In the genomic region with DNA sequence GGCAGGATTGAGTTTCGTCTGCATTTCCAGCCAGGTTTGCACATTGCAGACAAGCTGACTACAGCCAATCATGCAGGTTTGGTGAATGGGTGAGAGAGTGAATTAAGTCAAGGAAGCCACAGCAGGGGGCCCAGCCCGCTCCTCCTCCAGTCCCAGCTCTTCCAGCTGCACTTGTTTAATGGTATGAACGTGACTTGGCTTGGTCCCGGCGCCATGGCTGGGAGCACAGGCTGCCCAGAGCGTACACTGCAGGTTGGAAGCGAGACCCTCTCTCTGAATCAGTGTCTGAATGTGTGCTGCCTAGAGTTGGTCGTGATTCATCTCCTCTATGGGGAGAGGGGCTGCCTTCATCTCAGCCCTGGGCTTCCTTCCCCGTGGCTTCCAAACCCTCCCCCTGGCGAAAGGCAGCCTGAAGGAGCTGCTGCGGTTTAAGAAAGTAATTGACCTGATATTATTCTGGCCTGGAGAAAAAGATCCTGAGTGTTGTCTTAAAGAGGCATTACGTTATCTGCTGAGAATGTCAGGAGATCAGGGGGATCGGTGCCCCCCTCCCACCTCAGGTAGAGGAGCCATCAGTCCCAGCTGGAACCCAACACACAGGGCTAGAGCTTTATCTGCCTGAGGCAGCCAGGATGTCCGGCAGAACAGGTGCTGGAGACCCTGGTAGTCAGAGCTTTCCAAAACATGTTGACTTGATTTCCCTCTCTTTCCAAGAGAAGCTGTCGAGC, we compare ENCODE assay signal across 20 cellular contexts.
A peak's percentile ranks its signal among the peaks of the same experiment; 100 is the strongest.
DNase-seq lines count a peak whose midpoint lies in the region; ATAC-seq, FAIRE-seq and TF ChIP-seq lines count a peak whose summit lies in the region.
"Had no signal": no experiment of that assay in that cellular context is flagged by ENCODE, and none has a peak within 500 bp of the region (broad histone marks: within the 10 kb centered on the region; RNA-seq: fewer than 3 reads in every experiment).

No MANE protein-coding gene starts in this region.

- in situ Hi-C loops in IMR-90 (cut with MboI; ENCODE audit: low sequenced_read_pairs) = no loop called here

- H3K9ac ChIP-seq in IMR-90 (ENCODE audit: low read depth, low read length) = no peak overlapping the region
- H3K9ac ChIP-seq in H1 (replicated peaks in 1 of 4; ENCODE audit: extremely low read depth in 1 of 4, low read depth in 3 of 4, low read length in 3 of 4) = no peak overlapping the region; a peak in 1 of 7 replicates
- H3K9ac ChIP-seq in neuronal stem cell (ENCODE audit: low read depth, low read length, poor library complexity) = no peak overlapping the region

- no peak overlapping the region for H3K14ac ChIP-seq in IMR-90 (replicated peaks; ENCODE audit: low read depth, low read length)
- H3K14ac ChIP-seq in H1 (ENCODE audit: insufficient read length) = no peak overlapping the region
- H3K14ac ChIP-seq in neuronal stem cell (ENCODE audit: low read length) = no peak overlapping the region

- TF ChIP-seq POLR2A in IMR-90 (IDR thresholded peaks at IDR 0.05; ENCODE audit: low read depth, low read length) = no peak
- no peak for TF ChIP-seq POLR2A in H1 (IDR thresholded peaks at IDR 0.05; ENCODE audit: control extremely low read depth in 1 of 2, low read depth in 2 of 2, low read length in 2 of 2)

- intact Hi-C loops in IMR-90 (cut with micrococcal nuclease) = no loop called here

- H3K79me2 ChIP-seq in H1 (ENCODE audit: control insufficient read depth in 1 of 2, insufficient read depth in 2 of 2, low read length in 2 of 2) = no peaks in the 10 kb centered on the region

- ATAC-seq in IMR-90 (ENCODE audit: low read depth) (no peak), GM18517 (IDR thresholded peaks at IDR 0.05; ENCODE audit: unreplicated experiment) (no peak)
- ATAC-seq: activated CD8-positive, alpha-beta T cell treated with anti-CD3 and anti-CD28 coated beads for 36 hours; heart left ventricle; right lobe of liver had no signal

- DNase-seq in DMS 273 treated with DMSO at 0.1 percent for 48 hours (lab: John Stamatoyannopoulos, UW) (peak; percentile 29), IMR-90 (no peak), H1 (ENCODE audit: low read depth in 1 of 2, low spot score in 2 of 2) (no peak), neuronal stem cell (ENCODE audit: low spot score) (no peak), T1000 (lab: John Stamatoyannopoulos, UW) (no peak), NCI-H1436 treated with DMSO at 0.1 percent for 48 hours (lab: John Stamatoyannopoulos, UW) (no peak)
- DNase-seq in stimulated activated CD4-positive, alpha-beta T cell treated with anti-CD3 and anti-CD28 coated beads, Interleukin-15, amount 100 ng/mL, for 24 hours = no peak
- DNase-seq: activated CD8-positive, alpha-beta T cell treated with anti-CD3 and anti-CD28 coated beads for 36 hours; adrenal gland; CD4-positive, alpha-beta memory T cell; DMS79; NCI-H1436; right lobe of liver; T-helper 2 cell; testis had no signal

- H2AFZ ChIP-seq in IMR-90 (replicated peaks; ENCODE audit: low read length, poor library complexity) = peak overlapping the region; percentile 11
- H2AFZ ChIP-seq in H1 (ENCODE audit: low read length) = no peak overlapping the region
- no peak overlapping the region for H2AFZ ChIP-seq in neuronal stem cell (ENCODE audit: low read length)

- H2BK20ac ChIP-seq in IMR-90 (ENCODE audit: low read depth, low read length) (no peak overlapping the region), H1 (ENCODE audit: low read length) (0 out of 2 replicates have a peak overlapping the region, but pooled peaks have one; percentile 55)

- H3K4me1 ChIP-seq in IMR-90 (ENCODE audit: control insufficient read depth, insufficient read depth, low read length) (no peaks in the 10 kb centered on the region), H1 (replicated peaks in 1 of 4; ENCODE audit: control insufficient read depth in 3 of 4, insufficient read depth in 4 of 4, low read length in 3 of 4) (peaks cover 4 to 16% (median 8%) of the 10 kb centered on the region in 4 experiments), neuronal stem cell (ENCODE audit: control insufficient read depth in 2 of 2, insufficient read depth in 1 of 2, low read depth in 1 of 2, low read length in 2 of 2) (peaks cover 3 to 9% of the 10 kb centered on the region in 2 donors)
- H3K4me1 ChIP-seq: adrenal gland, HAP-1, heart left ventricle, right lobe of liver, testis had no signal

- H3K4ac ChIP-seq in IMR-90 (ENCODE audit: low read depth, low read length) (no peak overlapping the region), H1 (replicated peaks; ENCODE audit: insufficient read length, low read depth, low read length) (no peak overlapping the region), neuronal stem cell (ENCODE audit: low read length) (no peak overlapping the region)

- H4K5ac ChIP-seq in IMR-90 (ENCODE audit: low read depth, low read length) = no peak overlapping the region
- H4K5ac ChIP-seq in H1 (ENCODE audit: insufficient read length, low read depth, low read length) = no peak overlapping the region

- CTCF ChIA-PET in IMR-90 (lab: Yijun Ruan, JAX) (interaction anchor here (0.6 kb wide), 1 partner anchor 34 kb away, joined by 3 read pairs; no protein-coding TSS in a partner anchor), H1 (lab: Charles Lee; ENCODE audit: partially characterized antibody) (interaction anchor here (0.8 to 4.0 kb wide), 8 partner anchors 11 to 130 kb away, joined by 3 to 22 read pairs (median 4); no protein-coding TSS in a partner anchor)

- H2BK15ac ChIP-seq in IMR-90 (ENCODE audit: low read depth, low read length) (no peak overlapping the region), H1 (ENCODE audit: low read length) (peak overlapping the region; percentile 75; the same call in 1 of the 2 replicates), neuronal stem cell (ENCODE audit: low read length) (no peak overlapping the region)

- H4K91ac ChIP-seq in IMR-90 (ENCODE audit: insufficient read depth, low read depth, low read length) (no peak overlapping the region), H1 (replicated peaks; ENCODE audit: insufficient read length, low read length) (no peak overlapping the region), neuronal stem cell (ENCODE audit: low read depth, low read length, poor library complexity) (no peak overlapping the region)

- H2AK5ac ChIP-seq in IMR-90 (ENCODE audit: low read depth, low read length) (no peak overlapping the region), H1 (ENCODE audit: low read depth, low read length) (no peak overlapping the region), neuronal stem cell (ENCODE audit: low read depth, low read length) (peak overlapping the region; percentile 57)

- no peak for FAIRE-seq in H1 (lab: Jason Lieb, UNC)
- FAIRE-seq: endothelial cell of umbilical vein had no signal

- H2BK12ac ChIP-seq in H1 (ENCODE audit: low read depth, low read length) (peak overlapping the region; percentile 82; the same call in 1 of the 2 replicates), neuronal stem cell (ENCODE audit: low read length) (no peak overlapping the region)

- H2BK120ac ChIP-seq in IMR-90 (ENCODE audit: low read depth, low read length) (no peak overlapping the region), H1 (replicated peaks; ENCODE audit: low read depth, low read length) (no peak overlapping the region), neuronal stem cell (ENCODE audit: low read depth, low read length) (no peak overlapping the region)

- no peaks in the 10 kb centered on the region for H3K9me1 ChIP-seq in IMR-90 (ENCODE audit: insufficient read depth, low read length)

- H3K36me3 ChIP-seq in IMR-90 (ENCODE audit: control insufficient read depth, insufficient read depth, low read length) (no peaks in the 10 kb centered on the region), H1 (ENCODE audit: control insufficient read depth in 2 of 4, insufficient read depth in 4 of 4, low read length in 3 of 4) (no peaks in the 10 kb centered on the region), neuronal stem cell (replicated peaks in 1 of 2; ENCODE audit: control insufficient read depth in 2 of 2, insufficient read depth in 2 of 2, low read length in 2 of 2) (no peaks in the 10 kb centered on the region)
- H3K36me3 ChIP-seq: adrenal gland, HAP-1, heart left ventricle, right lobe of liver had no signal

- H3K9me3 ChIP-seq in IMR-90 (ENCODE audit: control insufficient read depth, insufficient read depth, low read length) (no peaks in the 10 kb centered on the region), H1 (ENCODE audit: insufficient read depth in 2 of 2, low read depth in 1 of 2, low read length in 1 of 2) (no peaks in the 10 kb centered on the region), neuronal stem cell (replicated peaks in 1 of 2; ENCODE audit: control insufficient read depth in 2 of 2, insufficient read depth in 1 of 2, low read depth in 1 of 2, low read length in 2 of 2) (peaks cover 0 to 3% of the 10 kb centered on the region in 2 donors)
- H3K9me3 ChIP-seq: adrenal gland, HAP-1, heart left ventricle, right lobe of liver, testis had no signal

- TF ChIP-seq EP300 in H1 (IDR thresholded peaks at IDR 0.05; ENCODE audit: borderline replicate concordance in 1 of 2, low read depth in 2 of 2, low read length in 2 of 2) = no peak

- dilution Hi-C loops in IMR-90 (cut with HindIII; ENCODE audit: low sequenced_read_pairs, unreplicated experiment) = no loop called here

- H3K4me2 ChIP-seq in IMR-90 (ENCODE audit: low read depth, low read length) (no peak overlapping the region), H1 (ENCODE audit: insufficient read depth in 1 of 2, low read depth in 2 of 2, low read length in 2 of 2) (peak overlapping the region; percentile 13 to 40; a peak in 2 of 4 replicates), neuronal stem cell (ENCODE audit: insufficient read depth, low read length, poor library complexity, severe bottlenecking) (no peak overlapping the region)

- H3K56ac ChIP-seq in IMR-90 (ENCODE audit: extremely low read depth, insufficient read depth, low read length) (no peak overlapping the region), H1 (replicated peaks; ENCODE audit: insufficient read length, low read depth, low read length) (no peak overlapping the region)

- no peak overlapping the region for H4K8ac ChIP-seq in IMR-90 (ENCODE audit: low read depth in 2 of 2, low read length in 2 of 2)
- H4K8ac ChIP-seq in H1 (ENCODE audit: extremely low read depth, insufficient read depth, low read length) = no peak overlapping the region
- no peak overlapping the region for H4K8ac ChIP-seq in neuronal stem cell (ENCODE audit: low read depth, low read length)

- H3K27ac ChIP-seq in IMR-90 (ENCODE audit: insufficient read depth, low read length) = no peak overlapping the region
- no peak overlapping the region for H3K27ac ChIP-seq in H1 (ENCODE audit: low read depth, low read length)
- peak overlapping the region; percentile 4 for H3K27ac ChIP-seq in neuronal stem cell (replicated peaks; ENCODE audit: low read length)
- H3K27ac ChIP-seq: adrenal gland, heart left ventricle, right lobe of liver, testis had no signal

- H3K27me3 ChIP-seq in IMR-90 (ENCODE audit: control insufficient read depth, insufficient read depth, low read length) (peaks cover 17% of the 10 kb centered on the region; the same call in 1 of the 2 replicates), H1 (replicated peaks in 1 of 4; ENCODE audit: control insufficient read depth in 3 of 4, extremely low read depth in 1 of 4, insufficient read depth in 3 of 4, low read length in 3 of 4) (no peaks in the 10 kb centered on the region), neuronal stem cell (ENCODE audit: control insufficient read depth in 3 of 3, insufficient read depth in 3 of 3, low read depth in 1 of 3, low read length in 3 of 3) (no peaks in the 10 kb centered on the region)
- H3K27me3 ChIP-seq: adrenal gland, right lobe of liver, testis had no signal

- BruUV-seq in IMR-90 (replicated peaks; lab: Mats Ljungman, UMichigan) = no TSS peak

- H2AK9ac ChIP-seq in IMR-90 (replicated peaks; ENCODE audit: low read depth, low read length, poor library complexity) = no peak overlapping the region

- H3K23me2 ChIP-seq in H1 (ENCODE audit: low read depth, low read length) = no peaks in the 10 kb centered on the region

- H2BK5ac ChIP-seq in IMR-90 (ENCODE audit: low read depth, low read length, poor library complexity, severe bottlenecking) = no peak overlapping the region
- H2BK5ac ChIP-seq in H1 (ENCODE audit: low read depth, low read length) = peak overlapping the region; percentile 86
- H2BK5ac ChIP-seq in neuronal stem cell (ENCODE audit: low read length) = no peak overlapping the region

- WGBS in IMR-90 (ENCODE audit: extremely low coverage in 2 of 2, insufficient read length in 1 of 2), 2 experiments = 50% methylated on average over 2 of the region's 15 CpGs; no CpG with 5 or more reads in 1 of the 2 experiments
- 70% methylated on average over 15 of the region's 15 CpGs; no CpG with 5 or more reads in 1 of the 2 experiments for WGBS in H1 (ENCODE audit: extremely low coverage in 1 of 2, insufficient coverage in 1 of 2, insufficient read length in 1 of 2, insufficient replicate concordance in 2 of 2, low coverage in 1 of 2, low lambda C conversion rate in 2 of 2, missing lambda C conversion rate in 1 of 2), 2 experiments
- WGBS in neuronal stem cell (ENCODE audit: extremely low coverage in 2 of 2, insufficient read length in 2 of 2, insufficient replicate concordance in 1 of 2), 2 donors = no CpG with 5 or more reads among the region's 15 CpGs

- no peak overlapping the region for H3K4me3 ChIP-seq in IMR-90 (ENCODE audit: insufficient read depth, low read depth, low read length)
- H3K4me3 ChIP-seq in H1 (ENCODE audit: extremely low read depth in 1 of 4, insufficient read depth in 2 of 4, low read depth in 3 of 4, low read length in 4 of 4) = no peak overlapping the region; a peak in 1 of 8 replicates
- H3K4me3 ChIP-seq in neuronal stem cell (ENCODE audit: low read length in 2 of 2) = no peak overlapping the region
- H3K4me3 ChIP-seq: adrenal gland, HAP-1, heart left ventricle, lung, right lobe of liver, testis had no signal

- TF ChIP-seq RAD21 in IMR-90 (IDR thresholded peaks at IDR 0.05; ENCODE audit: low read length) (no peak), H1 (IDR thresholded peaks at IDR 0.05 in 1 of 2, conservative IDR thresholded peaks at IDR 0.05 in 1 of 2; ENCODE audit: low read depth in 2 of 2, low read length in 2 of 2) (no peak)

- POLR2A ChIA-PET in IMR-90 (lab: Charles Lee; ENCODE audit: unreplicated experiment) = no interaction called here
- POLR2A ChIA-PET in H1 (lab: Charles Lee; ENCODE audit: partially characterized antibody) = interaction anchor here (1.0 to 1.5 kb wide), 4 partner anchors 9 to 195 kb away, joined by 3 to 4 read pairs (median 4); no protein-coding TSS in a partner anchor

- H3K79me1 ChIP-seq in IMR-90 (ENCODE audit: low read depth in 1 of 2, low read length in 2 of 2) (no peaks in the 10 kb centered on the region), H1 (ENCODE audit: low read depth, low read length) (peaks cover under 1% of the 10 kb centered on the region), neuronal stem cell (ENCODE audit: low read depth, low read length) (no peaks in the 10 kb centered on the region)

- TF ChIP-seq CTCF in IMR-90 (conservative IDR thresholded peaks at IDR 0.05; ENCODE audit: low read depth, low read length) = no peak
- no peak for TF ChIP-seq CTCF in H1 (IDR thresholded peaks at IDR 0.05; ENCODE audit: control extremely low read depth in 1 of 3, insufficient read depth in 1 of 3, low read depth in 1 of 3, low read length in 3 of 3)

- no peaks in the 10 kb centered on the region for H4K20me1 ChIP-seq in IMR-90 (ENCODE audit: insufficient read depth, low read length)
- H4K20me1 ChIP-seq in H1 (replicated peaks in 1 of 2; ENCODE audit: control insufficient read depth in 1 of 2, insufficient read depth in 2 of 2, low read length in 2 of 2) = no peaks in the 10 kb centered on the region

- H3K23ac ChIP-seq in IMR-90 (ENCODE audit: low read depth, low read length) (no peak overlapping the region), H1 (ENCODE audit: insufficient read length) (no peak overlapping the region), neuronal stem cell (ENCODE audit: low read depth, low read length, poor library complexity) (peak overlapping the region; percentile 75)

- H3K18ac ChIP-seq in IMR-90 (ENCODE audit: low read depth, low read length) (no peak overlapping the region), H1 (ENCODE audit: extremely low read depth, low read length) (peak overlapping the region; percentile 68), neuronal stem cell (ENCODE audit: low read length) (peak overlapping the region; percentile 52)

Comparison
In these comparisons a context has a peak if more than half of its experiments do, and no peak if none do; other contexts are left out.
1. H3K4me2 ChIP-seq: peak in H1 (2 of 2); none in IMR-90 (single experiment) and neuronal stem cell (single experiment).